In genomic region chr6:17431581-17431980, GRCh38 we compare ENCODE assay signal across 17 cellular contexts. TPM values are rescaled to one million over a fixed set of nuclear protein-coding genes. Genes with fewer than 3 reads are reported as not detected.
DNase-seq lines count a peak whose midpoint lies in the region; ATAC-seq, FAIRE-seq and TF ChIP-seq lines count a peak whose summit lies in the region.
"Had no signal": no experiment of that assay in that cellular context is flagged by ENCODE, and none has a peak within 500 bp of the region (broad histone marks: within the 10 kb centered on the region; RNA-seq: fewer than 3 reads in every experiment).

No MANE protein-coding gene starts in this region.

- H3K4me3 ChIP-seq in right atrium auricular region (no peak overlapping the region), foreskin fibroblast (ENCODE audit: low read depth in 1 of 2, low read length in 2 of 2) (no peak overlapping the region), lower leg skin (ENCODE audit: low read depth, poor library complexity, severe bottlenecking) (no peak overlapping the region)
- H3K4me3 ChIP-seq: BLaER1, neural progenitor cell, uterus had no signal

- DNase-seq in left ventricle myocardium superior, result no peak
- no peak for DNase-seq in right atrium auricular region (ENCODE audit: low spot score)
- peak; percentile 36 for DNase-seq in RPMI7951 (ENCODE audit: low read depth)
- peak; percentile 81 to 82 for DNase-seq in foreskin fibroblast
- no peak for DNase-seq in lower leg skin (ENCODE audit: low spot score in 2 of 2)
- no peak for DNase-seq in stimulated activated naive CD8-positive, alpha-beta T cell treated with anti-CD3 and anti-CD28 coated beads, Interleukin-15, Interleukin-2, amounts not matched to agents 100 U/mL and 50 U/mL, for 24 hours
- no peak for DNase-seq in HTR-8/SVneo (ENCODE audit: insufficient read length, low spot score)
- DNase-seq: activated CD8-positive, alpha-beta T cell treated with anti-CD3 and anti-CD28 coated beads for 36 hours; activated naive CD4-positive, alpha-beta T cell treated with anti-CD3 and anti-CD28 coated beads, Interleukin-2, amount 10 ng/mL, durations not matched to agents 7 days and 5 days; cortex of kidney; NCI-H1417; T-cell; uterus had no signal

- intact Hi-C loops in left ventricle myocardium superior (cut with micrococcal nuclease) (no loop called here), lower leg skin (cut with DNase I; ENCODE audit: low total_unique reads) (no loop called here)

- no peak for TF ChIP-seq CTCF in right atrium auricular region (IDR thresholded peaks at IDR 0.05)
- no peak for TF ChIP-seq CTCF in foreskin fibroblast (IDR thresholded peaks at IDR 0.05; ENCODE audit: low read depth, low read length)
- no peak for TF ChIP-seq CTCF in lower leg skin (IDR thresholded peaks at IDR 0.05)

- TF ChIP-seq POLR2A in lower leg skin (IDR thresholded peaks at IDR 0.05), result no peak

- H3K36me3 ChIP-seq in right atrium auricular region, result peaks cover 15% of the 10 kb centered on the region
- H3K36me3 ChIP-seq: neural progenitor cell, uterus had no signal

- H3K4me1 ChIP-seq in right atrium auricular region, result no peaks in the 10 kb centered on the region
- H3K4me1 ChIP-seq: BLaER1, neural progenitor cell, uterus had no signal

- no peak overlapping the region for H3K27ac ChIP-seq in right atrium auricular region
- H3K27ac ChIP-seq: BLaER1, neural progenitor cell, uterus had no signal

- peak; percentile 59 for ATAC-seq in left ventricle myocardium superior
- no peak for ATAC-seq in HG02981 (IDR thresholded peaks at IDR 0.05; ENCODE audit: unreplicated experiment)
- no peak for ATAC-seq in stimulated activated naive CD8-positive, alpha-beta T cell treated with anti-CD3 and anti-CD28 coated beads, Interleukin-15, Interleukin-2, amounts not matched to agents 100 U/mL and 50 U/mL, for 24 hours
- ATAC-seq: activated CD8-positive, alpha-beta T cell treated with anti-CD3 and anti-CD28 coated beads for 36 hours; left lobe of liver; T-cell had no signal

- H3K9me3 ChIP-seq in right atrium auricular region, result no peaks in the 10 kb centered on the region
- H3K9me3 ChIP-seq: uterus had no signal

- no peaks in the 10 kb centered on the region for H3K27me3 ChIP-seq in right atrium auricular region
- H3K27me3 ChIP-seq: BLaER1, neural progenitor cell, uterus had no signal

- WGBS in lower leg skin, 2 donors, result 53 to 71% methylated on average over 2 of the region's 2 CpGs

- FAIRE-seq in HTR-8/SVneo (lab: Jason Lieb, UNC), result no peak

RNA-seq across cellular contexts. Expression of gene CAP2, which starts 38.2 kb away (rescaled TPM):
- 129 TPM for total RNA-seq in left ventricle myocardium superior
- total RNA-seq in right atrium auricular region, result 10 to 100 TPM; 59.9 to 63.6 TPM
- 29.5 and 35.9 TPM in 2 replicates for total RNA-seq in RPMI7951 (2014; rRNA removed; shearing (Covaris generic))
- 1 to 10 TPM; 1.1 to 2.3 (median 1.7) TPM for total RNA-seq in lower leg skin
- total RNA-seq: activated CD8-positive, alpha-beta T cell treated with anti-CD3 and anti-CD28 coated beads for 36 hours had no signal

Comparison
In these comparisons a context has a peak if more than half of its experiments do, and no peak if none do; other contexts are left out.
1. DNase-seq: peak in RPMI7951 (single experiment) and foreskin fibroblast (2 of 2); none in left ventricle myocardium superior (single experiment), right atrium auricular region (single experiment), lower leg skin (0 of 2), stimulated activated naive CD8-positive, alpha-beta T cell treated with anti-CD3 and anti-CD28 coated beads, Interleukin-15, Interleukin-2, amounts not matched to agents 100 U/mL and 50 U/mL, for 24 hours (single experiment) and HTR-8/SVneo (single experiment).